In genomic region chr16:1331712-1332617, GRCh38 we compare ENCODE assay signal across 8 cellular contexts. TPM values are rescaled to one million over a fixed set of nuclear protein-coding genes. Genes with fewer than 3 reads are reported as not detected.
A peak's percentile ranks its signal among the peaks of the same experiment; 100 is the strongest.
DNase-seq lines count a peak whose midpoint lies in the region; ATAC-seq and TF ChIP-seq lines count a peak whose summit lies in the region.

No MANE protein-coding gene starts in this region.

- no peaks in the 10 kb centered on the region for H3K36me3 Mint-ChIP-seq in activated CD8-positive, alpha-beta memory T cell treated with anti-CD3 and anti-CD28 coated beads, Interleukin-2, amount 10 ng/mL, durations not matched to agents 7 days and 5 days

- H3K36me3 ChIP-seq in HUES64 (ENCODE audit: insufficient read depth, low read length), result no peaks in the 10 kb centered on the region
- no peaks in the 10 kb centered on the region for H3K36me3 ChIP-seq in ectodermal cell (ENCODE audit: control insufficient read depth, insufficient read depth, low read length)
- no peaks in the 10 kb centered on the region for H3K36me3 ChIP-seq in urinary bladder (ENCODE audit: insufficient read depth)

- H3K4me3 ChIP-seq in HUES64 (ENCODE audit: low read length) (peak overlapping the region; percentile 51), ectodermal cell (ENCODE audit: insufficient read depth, low read depth, low read length) (peak overlapping the region; percentile 13), urinary bladder (ENCODE audit: low read depth, low read length) (peak overlapping the region; percentile 8)

- peak; percentile 56 for ATAC-seq in activated CD8-positive, alpha-beta memory T cell treated with anti-CD3 and anti-CD28 coated beads, Interleukin-2, amount 10 ng/mL, durations not matched to agents 7 days and 5 days
- peak; percentile 31 for ATAC-seq in SK-N-SH treated with all-trans-retinoic acid at 6 μM for 48 hours

- WGBS in HUES64, result 4% methylated on average over 34 of the region's 34 CpGs
- WGBS in ectodermal cell, 2 experiments, result 6 to 7% methylated on average over 34 of the region's 34 CpGs
- WGBS in urinary bladder, result 4% methylated on average over 34 of the region's 34 CpGs

- no peak overlapping the region for H3K4me3 Mint-ChIP-seq in activated CD8-positive, alpha-beta memory T cell treated with anti-CD3 and anti-CD28 coated beads, Interleukin-2, amount 10 ng/mL, durations not matched to agents 7 days and 5 days

- DNase-seq in activated CD8-positive, alpha-beta memory T cell treated with anti-CD3 and anti-CD28 coated beads, Interleukin-2, amount 10 ng/mL, durations not matched to agents 7 days and 5 days, result peak; percentile 79
- no peak for DNase-seq in activated CD8-positive, alpha-beta memory T cell treated with anti-CD3 and anti-CD28 coated beads for 24 hours
- DNase-seq in lung microvascular endothelial cell (ENCODE audit: low read depth in 2 of 2) (peak; percentile 62 to 91), NCI-H2171 (lab: John Stamatoyannopoulos, UW) (no peak)

- no peaks in the 10 kb centered on the region for H3K9me3 ChIP-seq in HUES64 (ENCODE audit: insufficient read depth, low read depth, low read length)
- H3K9me3 ChIP-seq in ectodermal cell (ENCODE audit: control insufficient read depth, low read length), result no peaks in the 10 kb centered on the region

- H3K4me1 Mint-ChIP-seq in activated CD8-positive, alpha-beta memory T cell treated with anti-CD3 and anti-CD28 coated beads, Interleukin-2, amount 10 ng/mL, durations not matched to agents 7 days and 5 days, result peaks cover 14% of the 10 kb centered on the region

- H3K4me1 ChIP-seq in HUES64 (ENCODE audit: insufficient read depth, low read length), result peaks cover 6% of the 10 kb centered on the region; the same call in 1 of the 2 replicates
- peaks cover 33% of the 10 kb centered on the region for H3K4me1 ChIP-seq in ectodermal cell (ENCODE audit: control insufficient read depth, insufficient read depth, low read length)
- no peaks in the 10 kb centered on the region for H3K4me1 ChIP-seq in urinary bladder (ENCODE audit: insufficient read depth)

- CTCF ChIA-PET in activated CD8-positive, alpha-beta memory T cell treated with anti-CD3 and anti-CD28 coated beads, Interleukin-2, amount 10 ng/mL, durations not matched to agents 7 days and 5 days (lab: Charles Lee), result interaction anchor here (1.0 to 1.9 kb wide), 5 partner anchors 10 to 31 kb away, joined by 3 to 5 read pairs (median 3); partner anchors contain the start of gene UBE2I

- H3K27ac Mint-ChIP-seq in activated CD8-positive, alpha-beta memory T cell treated with anti-CD3 and anti-CD28 coated beads, Interleukin-2, amount 10 ng/mL, durations not matched to agents 7 days and 5 days, result no peak overlapping the region

- peak overlapping the region; percentile 46; the same call in 1 of the 2 replicates for H3K27ac ChIP-seq in HUES64 (ENCODE audit: low read depth, low read length)
- H3K27ac ChIP-seq in ectodermal cell (ENCODE audit: insufficient read depth, low read depth, low read length, poor library complexity, severe bottlenecking), result no peak overlapping the region
- H3K27ac ChIP-seq in urinary bladder (ENCODE audit: low read depth), result no peak overlapping the region

- H3K27me3 ChIP-seq in HUES64 (ENCODE audit: insufficient read depth, low read length) (peaks cover 55% of the 10 kb centered on the region), ectodermal cell (ENCODE audit: control insufficient read depth, insufficient read depth, low read length, poor library complexity, severe bottlenecking) (peaks cover 67% of the 10 kb centered on the region)

- H3K9ac ChIP-seq in HUES64 (ENCODE audit: low read depth, low read length), result peak overlapping the region; percentile 69

- no peaks in the 10 kb centered on the region for H3K9me3 Mint-ChIP-seq in activated CD8-positive, alpha-beta memory T cell treated with anti-CD3 and anti-CD28 coated beads, Interleukin-2, amount 10 ng/mL, durations not matched to agents 7 days and 5 days (ENCODE audit: low read depth)

- peaks cover 35% of the 10 kb centered on the region for H3K27me3 Mint-ChIP-seq in activated CD8-positive, alpha-beta memory T cell treated with anti-CD3 and anti-CD28 coated beads, Interleukin-2, amount 10 ng/mL, durations not matched to agents 7 days and 5 days

TF ChIP-seq in SK-N-SH treated with all-trans-retinoic acid at 6 μM for 48 hours, 23 proteins besides CTCF, POLR2A, EP300 and RAD21 (continues in another document):
- TF ChIP-seq CREB5 (CRISPR knock-in tag; IDR thresholded peaks at IDR 0.05; ENCODE audit: low read depth), result no peak
- no peak for TF ChIP-seq TCF4 (CRISPR knock-in tag; IDR thresholded peaks at IDR 0.05; ENCODE audit: borderline replicate concordance)
- no peak for TF ChIP-seq TSHZ2 (CRISPR knock-in tag; IDR thresholded peaks at IDR 0.05)
- no peak for TF ChIP-seq PPARA (CRISPR knock-in tag; IDR thresholded peaks at IDR 0.05; ENCODE audit: borderline replicate concordance)
- no peak for TF ChIP-seq TOX (CRISPR knock-in tag; IDR thresholded peaks at IDR 0.05; ENCODE audit: borderline replicate concordance)
- TF ChIP-seq SNAI2 (CRISPR knock-in tag; IDR thresholded peaks at IDR 0.05), result no peak
- no peak for TF ChIP-seq ZNF8 (CRISPR knock-in tag; IDR thresholded peaks at IDR 0.05)

RNA-seq across cellular contexts. Expression of gene BAIAP3, which starts 1.5 kb away (rescaled TPM):
- total RNA-seq in activated CD8-positive, alpha-beta memory T cell treated with anti-CD3 and anti-CD28 coated beads, Interleukin-2, amount 10 ng/mL, durations not matched to agents 7 days and 5 days, result under 1 TPM; 0.45 to 0.53 TPM
- polyA plus RNA-seq in HUES64 (2013, experiment 1 of 2), result 1.7 TPM
- 4.2 TPM for polyA plus RNA-seq in HUES64 (2013, experiment 2 of 2)
- 4.6 TPM for polyA plus RNA-seq in ectodermal cell (2013, experiment 1 of 4)
- polyA plus RNA-seq in ectodermal cell (2013, experiment 2 of 4), result 6.2 TPM
- polyA plus RNA-seq in ectodermal cell (2013, experiment 3 of 4), result 6.1 TPM
- 8.9 TPM for polyA plus RNA-seq in ectodermal cell (2013, experiment 4 of 4)
- total RNA-seq in lung microvascular endothelial cell (1.2 and 1.3 TPM in 2 replicates), urinary bladder (0.63 TPM)
- polyA plus RNA-seq in urinary bladder, result 2.7 TPM

RNA-seq across cellular contexts. Expression of gene TSR3, which starts 19.7 kb away (rescaled TPM):
- 10 to 100 TPM; 52.9 to 57.8 TPM for total RNA-seq in activated CD8-positive, alpha-beta memory T cell treated with anti-CD3 and anti-CD28 coated beads, Interleukin-2, amount 10 ng/mL, durations not matched to agents 7 days and 5 days
- 50.1 TPM for polyA plus RNA-seq in HUES64 (2013, experiment 1 of 2)
- 45.6 TPM for polyA plus RNA-seq in HUES64 (2013, experiment 2 of 2)
- 48.1 TPM for polyA plus RNA-seq in ectodermal cell (2013, experiment 1 of 4)
- polyA plus RNA-seq in ectodermal cell (2013, experiment 2 of 4), result 47.3 TPM
- polyA plus RNA-seq in ectodermal cell (2013, experiment 3 of 4), result 46.4 TPM
- polyA plus RNA-seq in ectodermal cell (2013, experiment 4 of 4), result 49.2 TPM
- 47.7 and 67.3 TPM in 2 replicates for total RNA-seq in lung microvascular endothelial cell
- 22.3 TPM for total RNA-seq in urinary bladder
- polyA plus RNA-seq in urinary bladder, result 62.1 TPM

RNA-seq across cellular contexts. Expression of gene GNPTG, which starts 19.8 kb away (rescaled TPM):
- total RNA-seq in activated CD8-positive, alpha-beta memory T cell treated with anti-CD3 and anti-CD28 coated beads, Interleukin-2, amount 10 ng/mL, durations not matched to agents 7 days and 5 days, result 10 to 100 TPM; 29.3 to 33.0 TPM
- 14.9 TPM for polyA plus RNA-seq in HUES64 (2013, experiment 1 of 2)
- 14.2 TPM for polyA plus RNA-seq in HUES64 (2013, experiment 2 of 2)
- 34.7 TPM for polyA plus RNA-seq in ectodermal cell (2013, experiment 1 of 4)
- 34.0 TPM for polyA plus RNA-seq in ectodermal cell (2013, experiment 2 of 4)
- 23.3 TPM for polyA plus RNA-seq in ectodermal cell (2013, experiment 3 of 4)
- 30.5 TPM for polyA plus RNA-seq in ectodermal cell (2013, experiment 4 of 4)
- 19.2 and 31.7 TPM in 2 replicates for total RNA-seq in lung microvascular endothelial cell
- 28.0 TPM for total RNA-seq in urinary bladder
- polyA plus RNA-seq in urinary bladder, result 70.4 TPM

RNA-seq across cellular contexts. Expression of gene UBE2I, which starts 22.5 kb away (rescaled TPM):
- 100 to 1,000 TPM; 224 to 253 TPM for total RNA-seq in activated CD8-positive, alpha-beta memory T cell treated with anti-CD3 and anti-CD28 coated beads, Interleukin-2, amount 10 ng/mL, durations not matched to agents 7 days and 5 days
- polyA plus RNA-seq in HUES64 (2013, experiment 1 of 2), result 181 TPM
- polyA plus RNA-seq in HUES64 (2013, experiment 2 of 2), result 205 TPM
- polyA plus RNA-seq in ectodermal cell (2013, experiment 1 of 4), result 274 TPM
- 281 TPM for polyA plus RNA-seq in ectodermal cell (2013, experiment 2 of 4)
- polyA plus RNA-seq in ectodermal cell (2013, experiment 3 of 4), result 208 TPM
- 220 TPM for polyA plus RNA-seq in ectodermal cell (2013, experiment 4 of 4)
- total RNA-seq in lung microvascular endothelial cell (29.6 and 35.3 TPM in 2 replicates), urinary bladder (41.9 TPM)
- 84.1 TPM for polyA plus RNA-seq in urinary bladder

Comparison
In these comparisons a context has a peak if more than half of its experiments do, and no peak if none do; other contexts are left out.
1. DNase-seq: peak in activated CD8-positive, alpha-beta memory T cell treated with anti-CD3 and anti-CD28 coated beads, Interleukin-2, amount 10 ng/mL, durations not matched to agents 7 days and 5 days (single experiment) and lung microvascular endothelial cell (2 of 2); none in activated CD8-positive, alpha-beta memory T cell treated with anti-CD3 and anti-CD28 coated beads for 24 hours (single experiment) and NCI-H2171 (single experiment).
2. Peak in every context shown above with its lines, with median percentiles within 50 percentile points of each other: H3K4me3 ChIP-seq.